16 cellular contexts compared by ENCODE assay signal in the genomic region with DNA sequence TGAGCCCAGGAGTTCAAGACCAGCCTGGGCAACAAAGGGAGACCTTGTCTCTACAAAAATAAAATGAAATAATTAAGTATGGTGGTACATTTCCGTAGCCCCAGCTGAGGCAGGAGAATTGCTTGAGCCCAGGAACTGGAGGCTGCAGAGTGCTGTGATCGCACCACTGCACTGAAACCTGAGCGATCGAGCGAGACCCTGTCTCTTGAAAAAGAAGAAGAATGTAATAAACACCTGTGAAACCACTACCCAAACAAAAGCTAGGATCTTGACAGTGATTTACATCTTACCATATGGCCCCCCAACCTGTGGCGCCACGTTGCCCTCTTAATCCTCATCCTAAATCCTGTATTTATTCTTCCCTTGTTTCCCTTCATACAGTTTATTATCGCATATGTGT. TPM values are rescaled to one million over a fixed set of nuclear protein-coding genes. Genes with fewer than 3 reads are reported as not detected.
"Had no signal": no experiment of that assay in that cellular context is flagged by ENCODE, and none has a peak within 500 bp of the region (broad histone marks: within the 10 kb centered on the region; RNA-seq: fewer than 3 reads in every experiment).

No MANE protein-coding gene starts in this region.

- H3K9me3 Mint-ChIP-seq: activated CD4-positive, alpha-beta memory T cell treated with anti-CD3 and anti-CD28 coated beads, Interleukin-2, amount 10 ng/mL, durations not matched to agents 7 days and 5 days; nephron progenitor cell; type B pancreatic cell had no signal

- H3K4me3 Mint-ChIP-seq: activated CD4-positive, alpha-beta memory T cell treated with anti-CD3 and anti-CD28 coated beads, Interleukin-2, amount 10 ng/mL, durations not matched to agents 7 days and 5 days; activated CD4-positive, alpha-beta T cell treated with anti-CD3 and anti-CD28 coated beads for 36 hours; type B pancreatic cell had no signal

- H3K27ac ChIP-seq: colonic mucosa, heart right ventricle, left ventricle myocardium inferior had no signal

- H3K36me3 Mint-ChIP-seq: type B pancreatic cell had no signal

- ATAC-seq: activated CD4-positive, alpha-beta T cell treated with anti-CD3 and anti-CD28 coated beads for 36 hours; heart right ventricle; sciatic nerve had no signal

- H3K27ac Mint-ChIP-seq: activated CD4-positive, alpha-beta memory T cell treated with anti-CD3 and anti-CD28 coated beads, Interleukin-2, amount 10 ng/mL, durations not matched to agents 7 days and 5 days; nephron progenitor cell; type B pancreatic cell had no signal

- H3K36me3 ChIP-seq: colonic mucosa, heart right ventricle, left ventricle myocardium inferior had no signal

- H3K4me3 ChIP-seq: colonic mucosa, heart right ventricle, left ventricle myocardium inferior had no signal

- H3K4me1 Mint-ChIP-seq: activated CD4-positive, alpha-beta memory T cell treated with anti-CD3 and anti-CD28 coated beads, Interleukin-2, amount 10 ng/mL, durations not matched to agents 7 days and 5 days had no signal

- H3K27me3 Mint-ChIP-seq: activated CD4-positive, alpha-beta T cell treated with anti-CD3 and anti-CD28 coated beads for 36 hours had no signal

- H3K9me3 ChIP-seq: colonic mucosa, heart right ventricle, left ventricle myocardium inferior had no signal

- DNase-seq: activated CD4-positive, alpha-beta memory T cell treated with anti-CD3 and anti-CD28 coated beads, Interleukin-2, amount 10 ng/mL, durations not matched to agents 7 days and 5 days; activated CD4-positive, alpha-beta T cell treated with anti-CD3 and anti-CD28 coated beads for 36 hours; activated CD8-positive, alpha-beta memory T cell treated with anti-CD3 and anti-CD28 coated beads, Interleukin-2, amount 50 U/mL, for 4 hours; activated naive CD4-positive, alpha-beta T cell treated with Interleukin-2 at 50 U/mL for 16 hours; colonic mucosa; effector CD8-positive, alpha-beta T cell; foreskin melanocyte; heart right ventricle; left ventricle myocardium inferior; mesenchymal stem cell; nephron progenitor cell; stimulated activated CD4-positive, alpha-beta T cell treated with anti-CD3 and anti-CD28 coated beads, Interleukin-2, amount 100 ng/mL, for 24 hours; stimulated activated naive CD4-positive, alpha-beta T cell treated with Interleukin-2 at 50 U/mL for 16 hours had no signal

RNA-seq across cellular contexts. Expression of a gene that starts 5.7 kb away (rescaled TPM):
- total RNA-seq: pulmonary artery endothelial cell had no signal
